Comparison of ENCODE assay signal across 12 cellular contexts in genomic region chr11:93524173-93524536, GRCh38. TPM values are rescaled to one million over a fixed set of nuclear protein-coding genes. Genes with fewer than 3 reads are reported as not detected.
DNase-seq lines count a peak whose midpoint lies in the region; ATAC-seq and TF ChIP-seq lines count a peak whose summit lies in the region.
"Had no signal": no experiment of that assay in that cellular context is flagged by ENCODE, and none has a peak within 500 bp of the region (broad histone marks: within the 10 kb centered on the region; RNA-seq: fewer than 3 reads in every experiment).

No MANE protein-coding gene starts in this region.

- peak overlapping the region; percentile 65 for H3K4me3 ChIP-seq in OCI-LY3 (ENCODE audit: low read length)
- H3K4me3 ChIP-seq in smooth muscle cell = no peak overlapping the region
- H3K4me3 ChIP-seq in MG63 = no peak overlapping the region
- H3K4me3 ChIP-seq: body of pancreas had no signal

- H3K27ac ChIP-seq in OCI-LY3 (ENCODE audit: low read length) = peak overlapping the region; percentile 75
- H3K27ac ChIP-seq in smooth muscle cell (ENCODE audit: low read depth) = no peak overlapping the region

- WGBS in smooth muscle cell (ENCODE audit: low lambda C conversion rate) = 64% methylated on average over 6 of the region's 6 CpGs

- no peaks in the 10 kb centered on the region for H3K27me3 ChIP-seq in OCI-LY3 (ENCODE audit: low read depth, low read length)
- no peaks in the 10 kb centered on the region for H3K27me3 ChIP-seq in smooth muscle cell (ENCODE audit: low read depth)
- H3K27me3 ChIP-seq in MG63 = no peaks in the 10 kb centered on the region
- H3K27me3 ChIP-seq: body of pancreas had no signal

- CTCF ChIA-PET in activated CD8-positive, alpha-beta memory T cell treated with anti-CD3 and anti-CD28 coated beads, Interleukin-2, amount 10 ng/mL, durations not matched to agents 7 days and 5 days (lab: Charles Lee) = interaction anchor here (2.7 kb wide), 1 partner anchor 12 kb away, joined by 8 read pairs; no protein-coding TSS in a partner anchor

- peaks cover 7% of the 10 kb centered on the region for H3K36me3 ChIP-seq in OCI-LY3 (replicated peaks; ENCODE audit: low read depth, low read length)
- no peaks in the 10 kb centered on the region for H3K36me3 ChIP-seq in smooth muscle cell (ENCODE audit: low read depth)
- no peaks in the 10 kb centered on the region for H3K36me3 ChIP-seq in MG63

- peak overlapping the region; percentile 90 for H3K4me2 ChIP-seq in OCI-LY3 (ENCODE audit: low read length)
- H3K4me2 ChIP-seq in smooth muscle cell = peak overlapping the region; percentile 40

- no peaks in the 10 kb centered on the region for H3K27me3 Mint-ChIP-seq in activated CD8-positive, alpha-beta memory T cell treated with anti-CD3 and anti-CD28 coated beads, Interleukin-2, amount 10 ng/mL, durations not matched to agents 7 days and 5 days
- H3K27me3 Mint-ChIP-seq: progenitor cell of endocrine pancreas; stimulated activated naive CD8-positive, alpha-beta T cell treated with anti-CD3 and anti-CD28 coated beads, Interleukin-15, Interleukin-2, amounts not matched to agents 100 ng/mL and 50 ng/mL, for 24 hours had no signal

- H3K9me3 ChIP-seq in OCI-LY3 (ENCODE audit: insufficient read depth, low read length) (no peaks in the 10 kb centered on the region), smooth muscle cell (replicated peaks; ENCODE audit: low read depth) (no peaks in the 10 kb centered on the region), MG63 (no peaks in the 10 kb centered on the region)
- H3K9me3 ChIP-seq: body of pancreas had no signal

- H3K9ac ChIP-seq in OCI-LY3 (ENCODE audit: low read length) (peak overlapping the region; percentile 55), smooth muscle cell (ENCODE audit: low read depth) (no peak overlapping the region)

- H3K27ac Mint-ChIP-seq in activated CD8-positive, alpha-beta memory T cell treated with anti-CD3 and anti-CD28 coated beads, Interleukin-2, amount 10 ng/mL, durations not matched to agents 7 days and 5 days = peak overlapping the region; percentile 79
- H3K27ac Mint-ChIP-seq: progenitor cell of endocrine pancreas; stimulated activated naive CD8-positive, alpha-beta T cell treated with anti-CD3 and anti-CD28 coated beads, Interleukin-15, Interleukin-2, amounts not matched to agents 100 ng/mL and 50 ng/mL, for 24 hours had no signal

- TF ChIP-seq CTCF in OCI-LY3 (IDR thresholded peaks at IDR 0.05; ENCODE audit: low read depth, low read length) = no peak
- TF ChIP-seq CTCF in smooth muscle cell (IDR thresholded peaks at IDR 0.05; ENCODE audit: borderline replicate concordance, insufficient read depth, poor library complexity, severe bottlenecking) = no peak

- DNase-seq in activated CD8-positive, alpha-beta memory T cell treated with anti-CD3 and anti-CD28 coated beads, Interleukin-2, amount 10 ng/mL, durations not matched to agents 7 days and 5 days = no peak
- DNase-seq in activated CD8-positive, alpha-beta memory T cell treated with anti-CD3 and anti-CD28 coated beads, Interleukin-2, amount 50 U/mL, for 48 hours = no peak
- DNase-seq in smooth muscle cell (lab: John Stamatoyannopoulos, UW; ENCODE audit: unreplicated experiment) (no peak), MG63 (no peak), occipital lobe (lab: John Stamatoyannopoulos, UW) (no peak), A172 (ENCODE audit: low spot score) (no peak)
- DNase-seq: body of pancreas, NCI-H1092 treated with DMSO at 0.1 percent for 48 hours had no signal

- H3K79me2 ChIP-seq in OCI-LY3 (ENCODE audit: low read length) (peaks cover 63% of the 10 kb centered on the region), smooth muscle cell (ENCODE audit: low read depth) (peaks cover 56% of the 10 kb centered on the region)

- peak overlapping the region; percentile 27 for H3K4me3 Mint-ChIP-seq in activated CD8-positive, alpha-beta memory T cell treated with anti-CD3 and anti-CD28 coated beads, Interleukin-2, amount 10 ng/mL, durations not matched to agents 7 days and 5 days
- H3K4me3 Mint-ChIP-seq: stimulated activated naive CD8-positive, alpha-beta T cell treated with anti-CD3 and anti-CD28 coated beads, Interleukin-15, Interleukin-2, amounts not matched to agents 100 ng/mL and 50 ng/mL, for 24 hours had no signal

- H2AFZ ChIP-seq in OCI-LY3 (ENCODE audit: low read depth, low read length) (no peak overlapping the region), smooth muscle cell (ENCODE audit: low read depth) (no peak overlapping the region)

- H3K36me3 Mint-ChIP-seq in activated CD8-positive, alpha-beta memory T cell treated with anti-CD3 and anti-CD28 coated beads, Interleukin-2, amount 10 ng/mL, durations not matched to agents 7 days and 5 days = peaks cover 7% of the 10 kb centered on the region

- H4K20me1 ChIP-seq in OCI-LY3 (ENCODE audit: insufficient read depth, low read length) = 0 out of 2 replicates have a peak, but pooled peaks cover 3% of the 10 kb centered on the region
- H4K20me1 ChIP-seq in smooth muscle cell (ENCODE audit: low read depth) = peaks cover 96% of the 10 kb centered on the region

- no peaks in the 10 kb centered on the region for H3F3A ChIP-seq in smooth muscle cell (ENCODE audit: low read depth)

- H3K4me1 ChIP-seq in OCI-LY3 (ENCODE audit: low read length) (peaks cover 74% of the 10 kb centered on the region), smooth muscle cell (ENCODE audit: low read depth) (peaks cover 33% of the 10 kb centered on the region)

- peaks cover 91% of the 10 kb centered on the region for H3K4me1 Mint-ChIP-seq in activated CD8-positive, alpha-beta memory T cell treated with anti-CD3 and anti-CD28 coated beads, Interleukin-2, amount 10 ng/mL, durations not matched to agents 7 days and 5 days

- no peaks in the 10 kb centered on the region for H3K9me3 Mint-ChIP-seq in activated CD8-positive, alpha-beta memory T cell treated with anti-CD3 and anti-CD28 coated beads, Interleukin-2, amount 10 ng/mL, durations not matched to agents 7 days and 5 days (ENCODE audit: low read depth)
- H3K9me3 Mint-ChIP-seq: stimulated activated naive CD8-positive, alpha-beta T cell treated with anti-CD3 and anti-CD28 coated beads, Interleukin-15, Interleukin-2, amounts not matched to agents 100 ng/mL and 50 ng/mL, for 24 hours had no signal

- no peak for ATAC-seq in activated CD8-positive, alpha-beta memory T cell treated with anti-CD3 and anti-CD28 coated beads, Interleukin-2, amount 10 ng/mL, durations not matched to agents 7 days and 5 days
- peak; percentile 44 for ATAC-seq in HG02571 (IDR thresholded peaks at IDR 0.05; ENCODE audit: unreplicated experiment)
- ATAC-seq: body of pancreas had no signal

RNA-seq across cellular contexts. Expression of gene SMCO4, which starts 19.0 kb away (rescaled TPM):
- total RNA-seq in activated CD8-positive, alpha-beta memory T cell treated with anti-CD3 and anti-CD28 coated beads, Interleukin-2, amount 10 ng/mL, durations not matched to agents 7 days and 5 days = 10 to 100 TPM; 37.5 to 62.6 TPM
- total RNA-seq in smooth muscle cell (10.4 and 13.8 TPM in 2 replicates), occipital lobe (1.4 TPM)
- 37.4 and 50.7 TPM in 2 replicates for polyA plus RNA-seq in smooth muscle cell
- total RNA-seq in MG63 (2014; rRNA removed; shearing (Covaris generic); ENCODE audit: low replicate concordance) = 11.4 and 20.5 TPM in 2 replicates
- 6.1 and 12.0 TPM in 2 replicates for total RNA-seq in A172 (2014; rRNA removed; shearing (Covaris generic))
